In the genomic region with DNA sequence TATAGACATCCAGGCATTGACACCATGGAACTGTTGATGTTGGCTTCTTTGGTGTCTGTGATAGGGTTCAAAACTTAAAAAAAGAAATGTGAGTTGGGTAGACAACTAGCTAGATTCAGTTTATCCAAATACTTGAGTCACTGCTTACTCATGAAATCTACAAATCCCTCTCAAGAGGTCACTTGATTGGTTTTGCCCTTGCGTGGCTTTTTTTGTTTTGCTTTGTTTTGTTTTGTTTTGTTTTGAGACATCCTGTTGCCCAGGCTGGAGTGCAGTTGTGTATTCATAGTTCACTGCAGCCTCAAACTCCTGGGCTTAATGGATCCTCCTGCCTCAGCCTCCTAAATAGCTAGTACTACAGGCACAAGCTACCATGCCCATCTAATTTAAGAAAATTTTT, we compare ENCODE assay signal across 22 cellular contexts. TPM values are rescaled to one million over a fixed set of nuclear protein-coding genes. Genes with fewer than 3 reads are reported as not detected.
"Had no signal": no experiment of that assay in that cellular context is flagged by ENCODE, and none has a peak within 500 bp of the region (broad histone marks: within the 10 kb centered on the region; RNA-seq: fewer than 3 reads in every experiment).

No MANE protein-coding gene starts in this region.

- H3K27me3 ChIP-seq: ovary, stomach, testis, upper lobe of right lung had no signal

- H3K9me3 ChIP-seq: testis, upper lobe of right lung had no signal

- ATAC-seq: activated CD8-positive, alpha-beta T cell treated with anti-CD3 and anti-CD28 coated beads for 36 hours; naive thymus-derived CD8-positive, alpha-beta T cell; sciatic nerve; stimulated activated effector memory CD8-positive, alpha-beta T cell treated with anti-CD3 and anti-CD28 coated beads, Interleukin-12 subunit alpha, Interleukin-12 subunit beta, amount 100 ng/mL, for 72 hours; upper lobe of right lung had no signal

- H3K27ac Mint-ChIP-seq: activated CD4-positive, alpha-beta T cell treated with anti-CD3 and anti-CD28 coated beads, Interleukin-2, amount 10 ng/mL, durations not matched to agents 24 days and 14 days; activated CD8-positive, alpha-beta T cell treated with anti-CD3 and anti-CD28 coated beads for 36 hours; activated naive CD8-positive, alpha-beta T cell treated with anti-CD3 and anti-CD28 coated beads, Interleukin-2, amount 10 ng/mL, durations not matched to agents 7 days and 5 days; activated T-cell treated with anti-CD3 and anti-CD28 coated beads, Interleukin-2, amount 50 U/mL, for 24 hours; activated T-helper 2 cell treated with anti-CD3 and anti-CD28 coated beads, Interferon-gamma antibody, Interleukin-2, Interleukin-4, amounts not matched to agents 10 μg/mL and 5 μg/mL and 100 μg/mL, durations not matched to agents 14 hours and 24 hours and 36 hours; immature natural killer cell; naive thymus-derived CD8-positive, alpha-beta T cell; stimulated activated effector memory CD8-positive, alpha-beta T cell treated with anti-CD3 and anti-CD28 coated beads, Interleukin-12 subunit alpha, Interleukin-12 subunit beta, amount 100 ng/mL, for 72 hours had no signal

- H3K36me3 Mint-ChIP-seq: stimulated activated effector memory CD8-positive, alpha-beta T cell treated with anti-CD3 and anti-CD28 coated beads, Interleukin-12 subunit alpha, Interleukin-12 subunit beta, amount 100 ng/mL, for 72 hours had no signal

- H3K4me1 Mint-ChIP-seq: activated CD4-positive, alpha-beta T cell treated with anti-CD3 and anti-CD28 coated beads, Interleukin-2, amount 10 ng/mL, durations not matched to agents 24 days and 14 days; activated naive CD8-positive, alpha-beta T cell treated with anti-CD3 and anti-CD28 coated beads, Interleukin-2, amount 10 ng/mL, durations not matched to agents 7 days and 5 days; immature natural killer cell; naive thymus-derived CD8-positive, alpha-beta T cell had no signal

- H3K27ac ChIP-seq: ovary, stomach, testis, upper lobe of right lung had no signal

- H3K36me3 ChIP-seq: ovary, stomach, upper lobe of right lung had no signal

- DNase-seq: activated CD4-positive, alpha-beta T cell treated with anti-CD3 and anti-CD28 coated beads, Interleukin-2, amount 10 ng/mL, durations not matched to agents 24 days and 14 days; activated CD8-positive, alpha-beta T cell treated with anti-CD3 and anti-CD28 coated beads for 36 hours; activated naive CD4-positive, alpha-beta T cell treated with Interleukin-2 at 50 U/mL for 16 hours; activated naive CD8-positive, alpha-beta T cell treated with anti-CD3 and anti-CD28 coated beads, Interleukin-2, amount 10 ng/mL, durations not matched to agents 7 days and 5 days; activated T-cell treated with anti-CD3 and anti-CD28 coated beads, Interleukin-2, amount 50 U/mL, for 24 hours; anterior cingulate cortex; effector memory CD4-positive, alpha-beta T cell; foreskin melanocyte; head of caudate nucleus; immature natural killer cell; naive thymus-derived CD8-positive, alpha-beta T cell; ovary; stimulated activated CD4-positive, alpha-beta T cell treated with anti-CD3 and anti-CD28 coated beads, Interleukin-4, amount 100 ng/mL, for 24 hours; stomach; T1000; testis; upper lobe of right lung had no signal

- H3K4me3 Mint-ChIP-seq: activated CD4-positive, alpha-beta T cell treated with anti-CD3 and anti-CD28 coated beads, Interleukin-2, amount 10 ng/mL, durations not matched to agents 24 days and 14 days; activated CD8-positive, alpha-beta T cell treated with anti-CD3 and anti-CD28 coated beads for 36 hours; activated naive CD8-positive, alpha-beta T cell treated with anti-CD3 and anti-CD28 coated beads, Interleukin-2, amount 10 ng/mL, durations not matched to agents 7 days and 5 days; activated T-cell treated with anti-CD3 and anti-CD28 coated beads, Interleukin-2, amount 50 U/mL, for 24 hours; immature natural killer cell; naive thymus-derived CD8-positive, alpha-beta T cell; stimulated activated effector memory CD8-positive, alpha-beta T cell treated with anti-CD3 and anti-CD28 coated beads, Interleukin-12 subunit alpha, Interleukin-12 subunit beta, amount 100 ng/mL, for 72 hours had no signal

- FAIRE-seq: endothelial cell of umbilical vein had no signal

- H3K4me1 ChIP-seq: stomach, testis, upper lobe of right lung had no signal

- H3K4me3 ChIP-seq: ovary, stomach, testis, upper lobe of right lung had no signal

RNA-seq across cellular contexts. Expression of a gene that starts 10.5 kb away (rescaled TPM):
- total RNA-seq: activated CD4-positive, alpha-beta T cell treated with anti-CD3 and anti-CD28 coated beads, Interleukin-2, amount 10 ng/mL, durations not matched to agents 24 days and 14 days; activated CD8-positive, alpha-beta T cell treated with anti-CD3 and anti-CD28 coated beads for 36 hours; activated naive CD8-positive, alpha-beta T cell treated with anti-CD3 and anti-CD28 coated beads, Interleukin-2, amount 10 ng/mL, durations not matched to agents 7 days and 5 days; activated T-helper 2 cell treated with anti-CD3 and anti-CD28 coated beads, Interferon-gamma antibody, Interleukin-2, Interleukin-4, amounts not matched to agents 10 μg/mL and 5 μg/mL and 100 μg/mL, durations not matched to agents 14 hours and 24 hours and 36 hours; naive thymus-derived CD8-positive, alpha-beta T cell; T-helper 1 cell treated with Interleukin-12 subunit alpha and Interleukin-12 subunit beta and Interleukin-4 antibody, amounts not matched to agents 30 ng/mL and 1 ng/mL, for 36 hours had no signal
- polyA plus RNA-seq: immature natural killer cell; naive thymus-derived CD8-positive, alpha-beta T cell had no signal
